Comparison of ENCODE assay signal across 8 cellular contexts in the genomic region with DNA sequence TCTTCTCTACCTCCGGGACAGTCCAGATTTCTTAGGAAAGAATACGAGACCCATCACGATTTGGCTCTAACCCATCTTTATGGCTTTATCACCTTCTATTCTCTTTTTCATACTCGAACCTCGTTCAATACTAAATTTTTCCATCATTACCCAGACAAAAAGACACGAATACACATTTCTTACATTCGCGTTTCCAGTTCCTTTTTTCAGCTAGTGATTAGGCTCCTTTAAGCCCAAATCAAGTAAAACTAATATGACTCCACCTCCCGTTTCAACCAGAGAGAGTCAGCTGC. TPM values are rescaled to one million over a fixed set of nuclear protein-coding genes. Genes with fewer than 3 reads are reported as not detected.
DNase-seq lines count a peak whose midpoint lies in the region; ATAC-seq and TF ChIP-seq lines count a peak whose summit lies in the region.

No MANE protein-coding gene starts in this region.

- peak overlapping the region; percentile 81 for H3K9ac ChIP-seq in neural cell (ENCODE audit: low read length)

- H3F3A ChIP-seq in neural cell (ENCODE audit: insufficient read depth, low read length, poor library complexity, severe bottlenecking): no peaks in the 10 kb centered on the region

- no peaks in the 10 kb centered on the region for H4K20me1 ChIP-seq in neural cell (ENCODE audit: insufficient read depth)

- H3K4me2 ChIP-seq in neural cell (ENCODE audit: low read length): peak overlapping the region; percentile 96

- H3K4me3 ChIP-seq in NB4 (ENCODE audit: low read depth, low read length): peak overlapping the region; percentile 93
- peak overlapping the region; percentile 81 for H3K4me3 ChIP-seq in effector memory CD4-positive, alpha-beta T cell (ENCODE audit: insufficient read depth, low read depth, low read length, poor library complexity, severe bottlenecking)
- H3K4me3 ChIP-seq in neural cell (ENCODE audit: low read length): peak overlapping the region; percentile 76

- H2AFZ ChIP-seq in neural cell (ENCODE audit: low read depth, low read length): peak overlapping the region; percentile 95

- TF ChIP-seq RAD21 in neural cell (conservative IDR thresholded peaks at IDR 0.05): no peak

- no peak for ATAC-seq in HG02970 (IDR thresholded peaks at IDR 0.05; ENCODE audit: low FRiP score, unreplicated experiment)

- TF ChIP-seq POLR2A in NB4 (IDR thresholded peaks at IDR 0.05; ENCODE audit: extremely low read depth, insufficient read length): no peak

- H3K79me2 ChIP-seq in neural cell (replicated peaks; ENCODE audit: insufficient read depth, low read length): peaks cover 39% of the 10 kb centered on the region

- no peak for TF ChIP-seq EP300 in neural cell (conservative IDR thresholded peaks at IDR 0.05; ENCODE audit: poor library complexity, severe bottlenecking)

- peaks cover 19% of the 10 kb centered on the region for H3K36me3 ChIP-seq in effector memory CD4-positive, alpha-beta T cell (ENCODE audit: control insufficient read depth, insufficient read depth, low read length)
- peaks cover 8% of the 10 kb centered on the region for H3K36me3 ChIP-seq in neural cell (ENCODE audit: insufficient read depth, low read length)

- TF ChIP-seq CTCF in C4-2B (conservative IDR thresholded peaks at IDR 0.05): no peak
- no peak for TF ChIP-seq CTCF in NB4 (IDR thresholded peaks at IDR 0.05; ENCODE audit: low read depth, low read length)
- no peak for TF ChIP-seq CTCF in neural cell (IDR thresholded peaks at IDR 0.05; ENCODE audit: poor library complexity, severe bottlenecking)

- no peaks in the 10 kb centered on the region for H3K27me3 ChIP-seq in effector memory CD4-positive, alpha-beta T cell (replicated peaks; ENCODE audit: control insufficient read depth, insufficient read depth, low read length, poor library complexity, severe bottlenecking)
- H3K27me3 ChIP-seq in neural cell (ENCODE audit: insufficient read depth, low read depth, low read length): no peaks in the 10 kb centered on the region

- H3K9me3 ChIP-seq in effector memory CD4-positive, alpha-beta T cell (ENCODE audit: control insufficient read depth, low read length): no peaks in the 10 kb centered on the region
- no peaks in the 10 kb centered on the region for H3K9me3 ChIP-seq in neural cell (ENCODE audit: low read length)

- DNase-seq in NB4 (ENCODE audit: low read depth) (no peak), GDM1 (lab: John Stamatoyannopoulos, UW) (no peak), DMS 273 treated with DMSO at 0.1 percent for 48 hours (lab: John Stamatoyannopoulos, UW) (no peak)
- no peak for DNase-seq in effector memory CD4-positive, alpha-beta T cell
- DNase-seq in activated CD4-positive, alpha-beta T cell treated with anti-CD3 and anti-CD28 coated beads, Interleukin-2, amount 50 U/mL, for 48 hours: no peak

- no peaks in the 10 kb centered on the region for H3K4me1 ChIP-seq in effector memory CD4-positive, alpha-beta T cell (ENCODE audit: control insufficient read depth, insufficient read depth, low read length, poor library complexity, severe bottlenecking)

- no peaks in the 10 kb centered on the region for H3K9me2 ChIP-seq in neural cell (ENCODE audit: insufficient read depth, low read length)

- H3K27ac ChIP-seq in C4-2B (peak overlapping the region; percentile 79), neural cell (ENCODE audit: low read length) (peak overlapping the region; percentile 86)
- H3K27ac ChIP-seq in effector memory CD4-positive, alpha-beta T cell (ENCODE audit: insufficient read depth, low read length, poor library complexity, severe bottlenecking): peak overlapping the region; percentile 91

TF ChIP-seq in neural cell, 6 proteins besides CTCF, POLR2A, EP300 and RAD21:
- TF ChIP-seq MXI1 (conservative IDR thresholded peaks at IDR 0.05; ENCODE audit: poor library complexity, severe bottlenecking) (no peak), SMC3 (conservative IDR thresholded peaks at IDR 0.05; ENCODE audit: poor library complexity) (no peak), TAF1 (IDR thresholded peaks at IDR 0.05; ENCODE audit: low read depth) (no peak), EZH2 (IDR thresholded peaks at IDR 0.05; ENCODE audit: borderline replicate concordance, insufficient read depth, low read length, poor library complexity, severe bottlenecking) (no peak), POLR2AphosphoS5 (IDR thresholded peaks at IDR 0.05) (no peak)
- TF ChIP-seq, protein P1, sequence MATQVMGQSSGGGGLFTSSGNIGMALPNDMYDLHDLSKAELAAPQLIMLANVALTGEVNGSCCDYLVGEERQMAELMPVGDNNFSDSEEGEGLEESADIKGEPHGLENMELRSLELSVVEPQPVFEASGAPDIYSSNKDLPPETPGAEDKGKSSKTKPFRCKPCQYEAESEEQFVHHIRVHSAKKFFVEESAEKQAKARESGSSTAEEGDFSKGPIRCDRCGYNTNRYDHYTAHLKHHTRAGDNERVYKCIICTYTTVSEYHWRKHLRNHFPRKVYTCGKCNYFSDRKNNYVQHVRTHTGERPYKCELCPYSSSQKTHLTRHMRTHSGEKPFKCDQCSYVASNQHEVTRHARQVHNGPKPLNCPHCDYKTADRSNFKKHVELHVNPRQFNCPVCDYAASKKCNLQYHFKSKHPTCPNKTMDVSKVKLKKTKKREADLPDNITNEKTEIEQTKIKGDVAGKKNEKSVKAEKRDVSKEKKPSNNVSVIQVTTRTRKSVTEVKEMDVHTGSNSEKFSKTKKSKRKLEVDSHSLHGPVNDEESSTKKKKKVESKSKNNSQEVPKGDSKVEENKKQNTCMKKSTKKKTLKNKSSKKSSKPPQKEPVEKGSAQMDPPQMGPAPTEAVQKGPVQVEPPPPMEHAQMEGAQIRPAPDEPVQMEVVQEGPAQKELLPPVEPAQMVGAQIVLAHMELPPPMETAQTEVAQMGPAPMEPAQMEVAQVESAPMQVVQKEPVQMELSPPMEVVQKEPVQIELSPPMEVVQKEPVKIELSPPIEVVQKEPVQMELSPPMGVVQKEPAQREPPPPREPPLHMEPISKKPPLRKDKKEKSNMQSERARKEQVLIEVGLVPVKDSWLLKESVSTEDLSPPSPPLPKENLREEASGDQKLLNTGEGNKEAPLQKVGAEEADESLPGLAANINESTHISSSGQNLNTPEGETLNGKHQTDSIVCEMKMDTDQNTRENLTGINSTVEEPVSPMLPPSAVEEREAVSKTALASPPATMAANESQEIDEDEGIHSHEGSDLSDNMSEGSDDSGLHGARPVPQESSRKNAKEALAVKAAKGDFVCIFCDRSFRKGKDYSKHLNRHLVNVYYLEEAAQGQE (IDR thresholded peaks at IDR 0.05; ENCODE audit: borderline replicate concordance): no peak

RNA-seq across cellular contexts. Expression of a gene that starts 0.5 kb away (rescaled TPM):
- polyA plus RNA-seq in neural cell: 18.8 and 20.1 TPM in 2 replicates
- polyA minus RNA-seq in neural cell: 78.4 and 78.8 TPM in 2 replicates

RNA-seq across cellular contexts. Expression of a gene that starts 7.5 kb away (rescaled TPM):
- polyA plus RNA-seq in neural cell: 34.8 and 35.3 TPM in 2 replicates
- polyA minus RNA-seq in neural cell: 152 and 172 TPM in 2 replicates

RNA-seq across cellular contexts. Expression of a gene that starts 18.7 kb away (rescaled TPM):
- polyA plus RNA-seq in neural cell: 7.0 and 8.5 TPM in 2 replicates
- 14.1 and 21.5 TPM in 2 replicates for polyA minus RNA-seq in neural cell

RNA-seq across cellular contexts. Expression of a gene that starts 28.2 kb away (rescaled TPM):
- polyA plus RNA-seq in neural cell: 67.8 and 73.1 TPM in 2 replicates
- polyA minus RNA-seq in neural cell: 163 and 169 TPM in 2 replicates
